ENCODE assay signal across 19 cellular contexts in genomic region chr19:38191747-38192146, GRCh38. TPM values are rescaled to one million over a fixed set of nuclear protein-coding genes. Genes with fewer than 3 reads are reported as not detected.
A peak's percentile ranks its signal among the peaks of the same experiment; 100 is the strongest.
DNase-seq lines count a peak whose midpoint lies in the region; FAIRE-seq and TF ChIP-seq lines count a peak whose summit lies in the region.
"Had no signal": no experiment of that assay in that cellular context is flagged by ENCODE, and none has a peak within 500 bp of the region (broad histone marks: within the 10 kb centered on the region; RNA-seq: fewer than 3 reads in every experiment).

No MANE protein-coding gene starts in this region.

- peaks cover 15 to 33% of the 10 kb centered on the region in 2 donors for H3K36me3 Mint-ChIP-seq in CD4-positive, alpha-beta memory T cell

- peaks cover 4% of the 10 kb centered on the region; the same call in 1 of the 2 replicates for H3K79me1 ChIP-seq in H1 (ENCODE audit: low read depth, low read length)

- H4K91ac ChIP-seq in H1 (replicated peaks; ENCODE audit: insufficient read length, low read length): no peak overlapping the region

- H3K4me3 Mint-ChIP-seq in CD4-positive, alpha-beta memory T cell: no peak overlapping the region
- H3K4me3 Mint-ChIP-seq: CD8-positive, alpha-beta T cell; H9; HFFc6 had no signal

- H2BK120ac ChIP-seq in H1 (replicated peaks; ENCODE audit: low read depth, low read length): no peak overlapping the region

- no peak overlapping the region for H3K18ac ChIP-seq in H1 (ENCODE audit: extremely low read depth, low read length)

- H3K4me1 ChIP-seq in H1 (replicated peaks in 1 of 4; ENCODE audit: control insufficient read depth in 3 of 4, insufficient read depth in 4 of 4, low read length in 3 of 4): no peaks in the 10 kb centered on the region; a peak in 1 of 7 replicates
- H3K4me1 ChIP-seq in osteoblast (ENCODE audit: insufficient read depth, low read length): no peaks in the 10 kb centered on the region
- no peaks in the 10 kb centered on the region for H3K4me1 ChIP-seq in CD4-positive, alpha-beta memory T cell (ENCODE audit: insufficient read depth, low read length)

- H3K4me1 Mint-ChIP-seq in CD4-positive, alpha-beta memory T cell: peaks cover 0 to 3% (median under 1%) of the 10 kb centered on the region in 4 donors
- H3K4me1 Mint-ChIP-seq: H9 had no signal

- CTCF ChIA-PET in RWPE1 (lab: Yijun Ruan, JAX) (interaction anchor here (2.1 kb wide), 1 partner anchor 49 kb away, joined by 8 read pairs; no protein-coding TSS in a partner anchor), H1 (lab: Charles Lee; ENCODE audit: partially characterized antibody) (interaction anchor here (2.0 kb wide), 1 partner anchor 57 kb away, joined by 11 read pairs; no protein-coding TSS in a partner anchor)
- CTCF ChIA-PET in CD4-positive, alpha-beta memory T cell (lab: Charles Lee; ENCODE audit: partially characterized antibody): no interaction called here

- H3K27me3 Mint-ChIP-seq in CD4-positive, alpha-beta memory T cell: no peaks in the 10 kb centered on the region

- H2AFZ ChIP-seq in H1 (ENCODE audit: low read length) (no peak overlapping the region), osteoblast (ENCODE audit: low read length) (no peak overlapping the region)

- H3K4ac ChIP-seq in H1 (replicated peaks; ENCODE audit: insufficient read length, low read depth, low read length): no peak overlapping the region

- TF ChIP-seq EP300 in H1 (IDR thresholded peaks at IDR 0.05; ENCODE audit: borderline replicate concordance in 1 of 2, low read depth in 2 of 2, low read length in 2 of 2): no peak

- no peak overlapping the region for H2AK5ac ChIP-seq in H1 (ENCODE audit: low read depth, low read length)

- H3K36me3 ChIP-seq in H1 (ENCODE audit: control insufficient read depth in 2 of 4, insufficient read depth in 4 of 4, low read length in 3 of 4) (peaks cover 0 to 3% (median 2%) of the 10 kb centered on the region in 4 experiments; a peak in 5 of 8 replicates), osteoblast (ENCODE audit: insufficient read depth, low read length) (peaks cover 4% of the 10 kb centered on the region)
- H3K36me3 ChIP-seq in CD4-positive, alpha-beta memory T cell (ENCODE audit: insufficient read depth, low read length): no peaks in the 10 kb centered on the region

- WGBS in H1 (ENCODE audit: extremely low coverage in 1 of 2, insufficient coverage in 1 of 2, insufficient read length in 1 of 2, insufficient replicate concordance in 2 of 2, low coverage in 1 of 2, low lambda C conversion rate in 2 of 2, missing lambda C conversion rate in 1 of 2), 2 experiments: 94% methylated on average over 13 of the region's 13 CpGs; no CpG with 5 or more reads in 1 of the 2 experiments

- TF ChIP-seq CTCF in RWPE1 (conservative IDR thresholded peaks at IDR 0.05; ENCODE audit: low read depth) (no peak), H1 (IDR thresholded peaks at IDR 0.05; ENCODE audit: control extremely low read depth in 1 of 3, insufficient read depth in 1 of 3, low read depth in 1 of 3, low read length in 3 of 3) (no peak), osteoblast (IDR thresholded peaks at IDR 0.05; ENCODE audit: extremely low read depth, low read depth, low read length) (no peak)

- no peak overlapping the region for H4K5ac ChIP-seq in H1 (ENCODE audit: insufficient read length, low read depth, low read length)

- no peak for TF ChIP-seq POLR2A in H1 (IDR thresholded peaks at IDR 0.05; ENCODE audit: control extremely low read depth in 1 of 2, low read depth in 2 of 2, low read length in 2 of 2)

- intact Hi-C loops in CD4-positive, alpha-beta memory T cell (cut with micrococcal nuclease): no loop called here

- H3K23ac ChIP-seq in H1 (ENCODE audit: insufficient read length): no peak overlapping the region

- H4K20me1 ChIP-seq in H1 (replicated peaks in 1 of 2; ENCODE audit: control insufficient read depth in 1 of 2, insufficient read depth in 2 of 2, low read length in 2 of 2): peaks cover 0 to 4% of the 10 kb centered on the region in 2 experiments
- H4K20me1 ChIP-seq in osteoblast (ENCODE audit: insufficient read depth, low read length): peaks cover under 1% of the 10 kb centered on the region

- no peak overlapping the region for H2BK12ac ChIP-seq in H1 (ENCODE audit: low read depth, low read length)

- TF ChIP-seq RAD21 in H1 (IDR thresholded peaks at IDR 0.05 in 1 of 2, conservative IDR thresholded peaks at IDR 0.05 in 1 of 2; ENCODE audit: low read depth in 2 of 2, low read length in 2 of 2): no peak

- no peaks in the 10 kb centered on the region; the same call in 1 of the 2 replicates for H3K23me2 ChIP-seq in H1 (ENCODE audit: low read depth, low read length)

- peak overlapping the region; percentile 21; the same call in 1 of the 2 replicates for H2BK5ac ChIP-seq in H1 (ENCODE audit: low read depth, low read length)

- no peak overlapping the region for H3K9ac ChIP-seq in H1 (replicated peaks in 1 of 4; ENCODE audit: extremely low read depth in 1 of 4, low read depth in 3 of 4, low read length in 3 of 4)

- H3K56ac ChIP-seq in H1 (replicated peaks; ENCODE audit: insufficient read length, low read depth, low read length): no peak overlapping the region

- no peak overlapping the region for H3K4me3 ChIP-seq in H1 (ENCODE audit: extremely low read depth in 1 of 4, insufficient read depth in 2 of 4, low read depth in 3 of 4, low read length in 4 of 4)
- no peak overlapping the region for H3K4me3 ChIP-seq in osteoblast (ENCODE audit: insufficient read depth, low read length)
- H3K4me3 ChIP-seq in CD4-positive, alpha-beta memory T cell (ENCODE audit: low read length in 2 of 2): no peak overlapping the region

- no peak overlapping the region for H3K27ac Mint-ChIP-seq in CD4-positive, alpha-beta memory T cell
- H3K27ac Mint-ChIP-seq: CD8-positive, alpha-beta T cell; HFFc6 had no signal

- no peak overlapping the region for H3K4me2 ChIP-seq in H1 (ENCODE audit: insufficient read depth in 1 of 2, low read depth in 2 of 2, low read length in 2 of 2)
- H3K4me2 ChIP-seq in osteoblast (ENCODE audit: insufficient read depth, low read length): no peak overlapping the region

- POLR2A ChIA-PET in RWPE1 (lab: Yijun Ruan, JAX; ENCODE audit: low non-redundant PET) (no interaction called here), H1 (lab: Charles Lee; ENCODE audit: partially characterized antibody) (interaction anchor here (0.9 kb wide), 1 partner anchor 18 kb away, joined by 3 read pairs; no protein-coding TSS in a partner anchor)
- POLR2A ChIA-PET in CD4-positive, alpha-beta memory T cell (lab: Charles Lee; ENCODE audit: partially characterized antibody): no interaction called here

- H3K27ac ChIP-seq in RWPE1: peak overlapping the region; percentile 69
- no peak overlapping the region for H3K27ac ChIP-seq in H1 (ENCODE audit: low read depth, low read length)
- no peak overlapping the region for H3K27ac ChIP-seq in osteoblast (ENCODE audit: low read depth, low read length)
- no peak overlapping the region for H3K27ac ChIP-seq in CD4-positive, alpha-beta memory T cell (ENCODE audit: low read depth, low read length)

- H2BK20ac ChIP-seq in H1 (ENCODE audit: low read length): no peak overlapping the region

- H4K8ac ChIP-seq in H1 (ENCODE audit: extremely low read depth, insufficient read depth, low read length): peak overlapping the region; percentile 28; the same call in 1 of the 2 replicates

- H3K79me2 ChIP-seq in H1 (ENCODE audit: control insufficient read depth in 1 of 2, insufficient read depth in 2 of 2, low read length in 2 of 2) (no peaks in the 10 kb centered on the region), osteoblast (ENCODE audit: insufficient read depth, low read length) (no peaks in the 10 kb centered on the region)

- H3K9me3 ChIP-seq in H1 (ENCODE audit: insufficient read depth in 2 of 2, low read depth in 1 of 2, low read length in 1 of 2) (no peaks in the 10 kb centered on the region), osteoblast (ENCODE audit: low read depth, low read length) (no peaks in the 10 kb centered on the region)
- no peaks in the 10 kb centered on the region for H3K9me3 ChIP-seq in CD4-positive, alpha-beta memory T cell (ENCODE audit: control insufficient read depth in 1 of 2, low read length in 2 of 2)

- H3K14ac ChIP-seq in H1 (ENCODE audit: insufficient read length): no peak overlapping the region

- H3K27me3 ChIP-seq in H1 (replicated peaks in 1 of 4; ENCODE audit: control insufficient read depth in 3 of 4, extremely low read depth in 1 of 4, insufficient read depth in 3 of 4, low read length in 3 of 4): no peaks in the 10 kb centered on the region
- no peaks in the 10 kb centered on the region for H3K27me3 ChIP-seq in osteoblast (ENCODE audit: insufficient read depth, low read length)
- H3K27me3 ChIP-seq in CD4-positive, alpha-beta memory T cell (ENCODE audit: insufficient read depth, low read length): no peaks in the 10 kb centered on the region

- DNase-seq in RWPE1 (ENCODE audit: low spot score): no peak
- DNase-seq in H1 (ENCODE audit: low read depth in 1 of 2, low spot score in 2 of 2): no peak
- peak; percentile 34 for DNase-seq in islet precursor cell
- DNase-seq in osteoblast (ENCODE audit: insufficient read length, low spot score, missing footprints): peak; percentile 18
- DNase-seq in NCI-H748 (lab: John Stamatoyannopoulos, UW; ENCODE audit: unreplicated experiment): no peak
- DNase-seq in COLO668 (lab: John Stamatoyannopoulos, UW; ENCODE audit: unreplicated experiment): no peak
- DNase-seq in CD4-positive, alpha-beta memory T cell: no peak
- DNase-seq: C1 segment of cervical spinal cord; Calu3; CD8-positive, alpha-beta T cell; COR-L47; DMS53; DMS79 treated with DMSO at 0.1 percent for 48 hours; GF-D8; GOT3; H9; HFFc6 had no signal

- H2BK15ac ChIP-seq in H1 (ENCODE audit: low read length): no peak overlapping the region

- no peaks in the 10 kb centered on the region for H3K9me3 Mint-ChIP-seq in CD4-positive, alpha-beta memory T cell
- H3K9me3 Mint-ChIP-seq: CD8-positive, alpha-beta T cell; H9; HFFc6 had no signal

- no peak for FAIRE-seq in H1 (lab: Jason Lieb, UNC)
- FAIRE-seq: GM12891, GM18507 had no signal

RNA-seq across cellular contexts. Expression of gene DPF1, which starts 32.3 kb away (rescaled TPM):
- total RNA-seq in H1 (2021; fragmentation: NEBNext Ultra II Directional; extraction: Animal tissue kit (Norgen Biotek cat#: 25700)): 15.2 and 15.6 TPM in 2 replicates
- polyA plus RNA-seq in H1 (2011; rRNA removed): 12.9 and 20.9 TPM in 2 replicates
- 12.4 TPM for polyA plus RNA-seq in H1 (2011; cell fraction: cytosol; rRNA removed)
- polyA plus RNA-seq in H1 (2011; cell fraction: nucleus; rRNA removed): 20.0 TPM
- polyA plus RNA-seq in H1 (2012, experiment 1 of 2): 5.4 to 11.2 TPM (median 10.0 TPM) in 4 replicates
- 7.2 TPM for polyA plus RNA-seq in H1 (2012, experiment 2 of 2)
- 5.0 TPM for polyA plus RNA-seq in H1 (2013, experiment 1 of 2)
- 5.9 TPM for polyA plus RNA-seq in H1 (2013, experiment 2 of 2)
- polyA minus RNA-seq in H1 (2011; rRNA and poly(A)+ RNA removed): 3.9 and 5.9 TPM in 2 replicates
- 7.3 TPM for polyA minus RNA-seq in H1 (2011; cell fraction: cytosol; rRNA and poly(A)+ RNA removed)
- polyA minus RNA-seq in H1 (2011; cell fraction: nucleus; rRNA and poly(A)+ RNA removed): 5.0 TPM
- total RNA-seq in osteoblast: 0.29 and 0.72 TPM in 2 replicates
- total RNA-seq in CD4-positive, alpha-beta memory T cell: not detected
- not detected for polyA plus RNA-seq in CD4-positive, alpha-beta memory T cell
- total RNA-seq: CD8-positive, alpha-beta T cell had no signal

Comparison
In these comparisons a context has a peak if more than half of its experiments do, and no peak if none do; other contexts are left out.
1. DNase-seq: peak in islet precursor cell (single experiment) and osteoblast (single experiment); none in RWPE1 (single experiment), H1 (0 of 2), NCI-H748 (single experiment), COLO668 (single experiment) and CD4-positive, alpha-beta memory T cell (0 of 5).